Comparison of ENCODE assay signal across 19 cellular contexts in genomic region chr2:188279093-188279445, GRCh38. TPM values are rescaled to one million over a fixed set of nuclear protein-coding genes. Genes with fewer than 3 reads are reported as not detected.
DNase-seq lines count a peak whose midpoint lies in the region; ATAC-seq, FAIRE-seq and TF ChIP-seq lines count a peak whose summit lies in the region.
"Had no signal": no experiment of that assay in that cellular context is flagged by ENCODE, and none has a peak within 500 bp of the region (broad histone marks: within the 10 kb centered on the region; RNA-seq: fewer than 3 reads in every experiment).

No MANE protein-coding gene starts in this region.

- TF ChIP-seq RAD21 in H1 (IDR thresholded peaks at IDR 0.05 in 1 of 2, conservative IDR thresholded peaks at IDR 0.05 in 1 of 2; ENCODE audit: low read depth in 2 of 2, low read length in 2 of 2): no peak

- H2AFZ ChIP-seq in ACC112 (ENCODE audit: low read length, unreplicated experiment) (peak overlapping the region; percentile 65), H1 (ENCODE audit: low read length) (no peak overlapping the region)

- no peaks in the 10 kb centered on the region for H3K36me3 ChIP-seq in ACC112 (ENCODE audit: insufficient read depth, low read length)
- H3K36me3 ChIP-seq in HUES6 (ENCODE audit: control insufficient read depth, insufficient read depth, low read length): no peaks in the 10 kb centered on the region
- H3K36me3 ChIP-seq in H1 (ENCODE audit: control insufficient read depth in 2 of 4, insufficient read depth in 4 of 4, low read length in 3 of 4): no peaks in the 10 kb centered on the region

- H3K9ac ChIP-seq in HUES6 (ENCODE audit: low read length) (peak overlapping the region; percentile 34), H1 (replicated peaks in 1 of 4; ENCODE audit: extremely low read depth in 1 of 4, low read depth in 3 of 4, low read length in 3 of 4) (no peak overlapping the region)

- peak overlapping the region; percentile 61 for H3K4me3 Mint-ChIP-seq in nephron progenitor cell
- H3K4me3 Mint-ChIP-seq in activated CD8-positive, alpha-beta T cell treated with anti-CD3 and anti-CD28 coated beads, Interleukin-2, amount 10 ng/mL, durations not matched to agents 7 days and 5 days: no peak overlapping the region
- H3K4me3 Mint-ChIP-seq: CD4-positive, alpha-beta T cell; IgD-negative memory B cell had no signal

- H3K23me2 ChIP-seq in H1 (ENCODE audit: low read depth, low read length): no peaks in the 10 kb centered on the region; the same call in 1 of the 2 replicates

- 16% methylated on average over 2 of the region's 2 CpGs; no CpG with 5 or more reads in 1 of the 2 experiments for WGBS in H1 (ENCODE audit: extremely low coverage in 1 of 2, insufficient coverage in 1 of 2, insufficient read length in 1 of 2, insufficient replicate concordance in 2 of 2, low coverage in 1 of 2, low lambda C conversion rate in 2 of 2, missing lambda C conversion rate in 1 of 2), 2 experiments

- TF ChIP-seq CTCF in H1 (IDR thresholded peaks at IDR 0.05; ENCODE audit: control extremely low read depth in 1 of 3, insufficient read depth in 1 of 3, low read depth in 1 of 3, low read length in 3 of 3) (no peak), nephron progenitor cell (IDR thresholded peaks at IDR 0.05) (no peak), foreskin keratinocyte (conservative IDR thresholded peaks at IDR 0.05) (no peak)

- H3K14ac ChIP-seq in H1 (ENCODE audit: insufficient read length): no peak overlapping the region

- H3K79me1 ChIP-seq in H1 (ENCODE audit: low read depth, low read length): no peaks in the 10 kb centered on the region

- H4K8ac ChIP-seq in H1 (ENCODE audit: extremely low read depth, insufficient read depth, low read length): no peak overlapping the region

- no peak overlapping the region for H2AK5ac ChIP-seq in H1 (ENCODE audit: low read depth, low read length)

- CTCF ChIA-PET in H1 (lab: Charles Lee; ENCODE audit: partially characterized antibody): interaction anchor here (0.7 to 1.8 kb wide), 5 partner anchors 41 to 551 kb away, joined by 3 to 6 read pairs (median 3); no protein-coding TSS in a partner anchor
- CTCF ChIA-PET in activated CD8-positive, alpha-beta T cell treated with anti-CD3 and anti-CD28 coated beads, Interleukin-2, amount 10 ng/mL, durations not matched to agents 7 days and 5 days (lab: Charles Lee): no interaction called here

- no peak overlapping the region for H3K56ac ChIP-seq in H1 (replicated peaks; ENCODE audit: insufficient read length, low read depth, low read length)

- H3K27ac ChIP-seq in ACC112 (ENCODE audit: low read depth, low read length): no peak overlapping the region
- H3K27ac ChIP-seq in HUES6 (ENCODE audit: low read depth, low read length): peak overlapping the region; percentile 78
- 0 out of 2 replicates have a peak overlapping the region, but pooled peaks have one; percentile 65 for H3K27ac ChIP-seq in H1 (ENCODE audit: low read depth, low read length)
- no peak overlapping the region for H3K27ac ChIP-seq in foreskin keratinocyte

- H3K27ac Mint-ChIP-seq in nephron progenitor cell: no peak overlapping the region
- H3K27ac Mint-ChIP-seq in activated CD8-positive, alpha-beta T cell treated with anti-CD3 and anti-CD28 coated beads, Interleukin-2, amount 10 ng/mL, durations not matched to agents 7 days and 5 days: no peak overlapping the region
- H3K27ac Mint-ChIP-seq: CD4-positive, alpha-beta T cell; IgD-negative memory B cell had no signal

- H3K4me2 ChIP-seq in H1 (ENCODE audit: insufficient read depth in 1 of 2, low read depth in 2 of 2, low read length in 2 of 2): peak overlapping the region; percentile 64 to 75

- peaks cover 14% of the 10 kb centered on the region for H3K4me1 Mint-ChIP-seq in nephron progenitor cell
- no peaks in the 10 kb centered on the region for H3K4me1 Mint-ChIP-seq in activated CD8-positive, alpha-beta T cell treated with anti-CD3 and anti-CD28 coated beads, Interleukin-2, amount 10 ng/mL, durations not matched to agents 7 days and 5 days (ENCODE audit: low read depth)
- H3K4me1 Mint-ChIP-seq: IgD-negative memory B cell had no signal

- H3K9me3 Mint-ChIP-seq in nephron progenitor cell: peaks cover 4% of the 10 kb centered on the region
- no peaks in the 10 kb centered on the region for H3K9me3 Mint-ChIP-seq in activated CD8-positive, alpha-beta T cell treated with anti-CD3 and anti-CD28 coated beads, Interleukin-2, amount 10 ng/mL, durations not matched to agents 7 days and 5 days (ENCODE audit: insufficient read depth)
- H3K9me3 Mint-ChIP-seq: CD4-positive, alpha-beta T cell had no signal

- H2BK20ac ChIP-seq in H1 (ENCODE audit: low read length): 0 out of 2 replicates have a peak overlapping the region, but pooled peaks have one; percentile 40

- H3K4me1 ChIP-seq in ACC112 (ENCODE audit: control insufficient read depth, insufficient read depth, low read length, unreplicated experiment) (no peaks in the 10 kb centered on the region), HUES6 (ENCODE audit: control insufficient read depth, insufficient read depth, low read length) (peaks cover 35% of the 10 kb centered on the region), H1 (replicated peaks in 1 of 4; ENCODE audit: control insufficient read depth in 3 of 4, insufficient read depth in 4 of 4, low read length in 3 of 4) (peaks cover 1 to 15% (median 12%) of the 10 kb centered on the region in 4 experiments; a peak in 4 of 7 replicates), foreskin keratinocyte (no peaks in the 10 kb centered on the region)

- DNase-seq in H1 (ENCODE audit: low read depth in 1 of 2, low spot score in 2 of 2) (no peak), nephron progenitor cell (no peak), DMS114 treated with DMSO at 0.1 percent for 48 hours (lab: John Stamatoyannopoulos, UW; ENCODE audit: unreplicated experiment) (no peak), foreskin keratinocyte (no peak)
- no peak for DNase-seq in activated CD8-positive, alpha-beta T cell treated with anti-CD3 and anti-CD28 coated beads, Interleukin-2, amount 10 ng/mL, durations not matched to agents 7 days and 5 days
- DNase-seq: ACHN; CD4-positive, alpha-beta T cell; DMS79 treated with DMSO at 0.1 percent for 48 hours; GDM1; NCI-H1417; NCI-H226; NCI-H526; PC-3 had no signal

- H3K27me3 Mint-ChIP-seq in nephron progenitor cell (ENCODE audit: low read depth, poor library complexity): peaks cover 4% of the 10 kb centered on the region
- no peaks in the 10 kb centered on the region for H3K27me3 Mint-ChIP-seq in activated CD8-positive, alpha-beta T cell treated with anti-CD3 and anti-CD28 coated beads, Interleukin-2, amount 10 ng/mL, durations not matched to agents 7 days and 5 days (ENCODE audit: low read depth)
- H3K27me3 Mint-ChIP-seq: CD4-positive, alpha-beta T cell; IgD-negative memory B cell had no signal

- H3K79me2 ChIP-seq in ACC112 (ENCODE audit: control insufficient read depth, insufficient read depth, low read length, unreplicated experiment): no peaks in the 10 kb centered on the region
- no peaks in the 10 kb centered on the region for H3K79me2 ChIP-seq in H1 (ENCODE audit: control insufficient read depth in 1 of 2, insufficient read depth in 2 of 2, low read length in 2 of 2)

- peak overlapping the region; percentile 39; the same call in 1 of the 2 replicates for H3K18ac ChIP-seq in H1 (ENCODE audit: extremely low read depth, low read length)

- no peak overlapping the region for H2BK12ac ChIP-seq in H1 (ENCODE audit: low read depth, low read length)

- no peak overlapping the region for H2BK15ac ChIP-seq in H1 (ENCODE audit: low read length)

- no peak for TF ChIP-seq EP300 in H1 (IDR thresholded peaks at IDR 0.05; ENCODE audit: borderline replicate concordance in 1 of 2, low read depth in 2 of 2, low read length in 2 of 2)

- no peak for TF ChIP-seq POLR2A in H1 (IDR thresholded peaks at IDR 0.05; ENCODE audit: control extremely low read depth in 1 of 2, low read depth in 2 of 2, low read length in 2 of 2)

- H2BK120ac ChIP-seq in H1 (replicated peaks; ENCODE audit: low read depth, low read length): no peak overlapping the region

- H2BK5ac ChIP-seq in H1 (ENCODE audit: low read depth, low read length): peak overlapping the region; percentile 94

- no peak overlapping the region for H4K91ac ChIP-seq in H1 (replicated peaks; ENCODE audit: insufficient read length, low read length)

- ATAC-seq in activated CD8-positive, alpha-beta T cell treated with anti-CD3 and anti-CD28 coated beads, Interleukin-2, amount 10 ng/mL, durations not matched to agents 7 days and 5 days: no peak
- ATAC-seq in GM21390 (IDR thresholded peaks at IDR 0.05; ENCODE audit: unreplicated experiment) (no peak), foreskin keratinocyte (no peak)
- ATAC-seq: PC-3 had no signal

- H3K9me3 ChIP-seq in HUES6 (ENCODE audit: control insufficient read depth, insufficient read depth, low read depth, low read length): peaks cover 3% of the 10 kb centered on the region; the same call in 1 of the 2 replicates
- H3K9me3 ChIP-seq in H1 (ENCODE audit: insufficient read depth in 2 of 2, low read depth in 1 of 2, low read length in 1 of 2): 0 out of 4 replicates have a peak, but pooled peaks cover 0 to 2% of the 10 kb centered on the region in 2 experiments

- no peak overlapping the region for H4K5ac ChIP-seq in H1 (ENCODE audit: insufficient read length, low read depth, low read length)

- no peak overlapping the region for H3K23ac ChIP-seq in H1 (ENCODE audit: insufficient read length)

- no peaks in the 10 kb centered on the region for H4K20me1 ChIP-seq in H1 (replicated peaks in 1 of 2; ENCODE audit: control insufficient read depth in 1 of 2, insufficient read depth in 2 of 2, low read length in 2 of 2)

- POLR2A ChIA-PET in H1 (lab: Charles Lee; ENCODE audit: partially characterized antibody): interaction anchor here (1.0 to 2.0 kb wide), 4 partner anchors 13 to 50 kb away, joined by 3 to 22 read pairs (median 6); partner anchors contain the start of gene GULP1
- POLR2A ChIA-PET in activated CD8-positive, alpha-beta T cell treated with anti-CD3 and anti-CD28 coated beads, Interleukin-2, amount 10 ng/mL, durations not matched to agents 7 days and 5 days (lab: Charles Lee): no interaction called here

- H3K4me3 ChIP-seq in ACC112 (ENCODE audit: low read depth, low read length): no peak overlapping the region
- H3K4me3 ChIP-seq in HUES6 (ENCODE audit: low read depth, low read length): peak overlapping the region; percentile 47
- peak overlapping the region in 3 of 4 experiments; percentile 26 to 50 (median 28); a peak in 4 of 8 replicates for H3K4me3 ChIP-seq in H1 (ENCODE audit: extremely low read depth in 1 of 4, insufficient read depth in 2 of 4, low read depth in 3 of 4, low read length in 4 of 4)

- no peak for FAIRE-seq in H1 (lab: Jason Lieb, UNC)
- FAIRE-seq: GM12892, GM19239 had no signal

- H3K27me3 ChIP-seq in ACC112 (ENCODE audit: insufficient read depth, low read length) (no peaks in the 10 kb centered on the region), HUES6 (ENCODE audit: control insufficient read depth, insufficient read depth, low read length) (no peaks in the 10 kb centered on the region), H1 (replicated peaks in 1 of 4; ENCODE audit: control insufficient read depth in 3 of 4, extremely low read depth in 1 of 4, insufficient read depth in 3 of 4, low read length in 3 of 4) (no peaks in the 10 kb centered on the region), foreskin keratinocyte (no peaks in the 10 kb centered on the region)

- no peaks in the 10 kb centered on the region for H3K36me3 Mint-ChIP-seq in nephron progenitor cell (ENCODE audit: low read depth)
- no peaks in the 10 kb centered on the region for H3K36me3 Mint-ChIP-seq in activated CD8-positive, alpha-beta T cell treated with anti-CD3 and anti-CD28 coated beads, Interleukin-2, amount 10 ng/mL, durations not matched to agents 7 days and 5 days (ENCODE audit: low read depth)
- H3K36me3 Mint-ChIP-seq: IgD-negative memory B cell had no signal

- no peak overlapping the region for H3K4ac ChIP-seq in H1 (replicated peaks; ENCODE audit: insufficient read length, low read depth, low read length)

RNA-seq across cellular contexts. Expression of gene GULP1, which starts 12.6 kb away (rescaled TPM):
- total RNA-seq in H1 (2021; fragmentation: NEBNext Ultra II Directional; extraction: Animal tissue kit (Norgen Biotek cat#: 25700)): 130 and 139 TPM in 2 replicates
- 56.4 and 69.7 TPM in 2 replicates for polyA plus RNA-seq in H1 (2011; rRNA removed)
- 69.1 TPM for polyA plus RNA-seq in H1 (2011; cell fraction: cytosol; rRNA removed)
- 80.6 TPM for polyA plus RNA-seq in H1 (2011; cell fraction: nucleus; rRNA removed)
- 64.6 to 96.2 TPM (median 88.8 TPM) in 4 replicates for polyA plus RNA-seq in H1 (2012, experiment 1 of 2)
- 8.6 TPM for polyA plus RNA-seq in H1 (2012, experiment 2 of 2)
- 131 TPM for polyA plus RNA-seq in H1 (2013, experiment 1 of 2)
- polyA plus RNA-seq in H1 (2013, experiment 2 of 2): 136 TPM
- 101 and 170 TPM in 2 replicates for polyA minus RNA-seq in H1 (2011; rRNA and poly(A)+ RNA removed)
- 112 TPM for polyA minus RNA-seq in H1 (2011; cell fraction: cytosol; rRNA and poly(A)+ RNA removed)
- polyA minus RNA-seq in H1 (2011; cell fraction: nucleus; rRNA and poly(A)+ RNA removed): 251 TPM
- total RNA-seq in activated CD8-positive, alpha-beta T cell treated with anti-CD3 and anti-CD28 coated beads, Interleukin-2, amount 10 ng/mL, durations not matched to agents 7 days and 5 days: not detected
- total RNA-seq in foreskin keratinocyte: 7.7 and 11.3 TPM in 2 replicates
- polyA plus RNA-seq in foreskin keratinocyte: 1.9 and 2.4 TPM in 2 replicates
- total RNA-seq: CD4-positive, alpha-beta T cell had no signal
- polyA plus RNA-seq: IgD-negative memory B cell had no signal

Comparison
In these comparisons a context has a peak if more than half of its experiments do, and no peak if none do; other contexts are left out.
1. H3K27ac ChIP-seq: peak in HUES6 (single experiment) and H1 (single experiment); none in ACC112 (single experiment) and foreskin keratinocyte (single experiment).
2. RNA of gene GULP1, which starts 12.6 kb away (total RNA-seq): 130 to 139 TPM in H1; 7.7 to 11.3 TPM in foreskin keratinocyte and not detected in activated CD8-positive, alpha-beta T cell treated with anti-CD3 and anti-CD28 coated beads, Interleukin-2, amount 10 ng/mL, durations not matched to agents 7 days and 5 days; every median in the first group is over 10 times any median in the second.